In genomic region chr3:186303985-186304384, GRCh38 we compare ENCODE assay signal across 1 cellular context.
TF ChIP-seq lines count a peak whose summit lies in the region.

No MANE protein-coding gene starts in this region.

TF ChIP-seq in H1, 55 proteins besides CTCF, POLR2A, EP300 and RAD21 (continued from another document):
- TF ChIP-seq E2F6 (IDR thresholded peaks at IDR 0.05) (no peak), CHD2 (IDR thresholded peaks at IDR 0.05; ENCODE audit: low read length) (no peak), BRCA1 (IDR thresholded peaks at IDR 0.05; ENCODE audit: low read depth, low read length) (no peak), CTBP2 (IDR thresholded peaks at IDR 0.05; ENCODE audit: borderline replicate concordance, insufficient read depth, insufficient read length, low read length) (no peak), BACH1 (IDR thresholded peaks at IDR 0.05; ENCODE audit: low read length) (no peak), TEAD4 (IDR thresholded peaks at IDR 0.05; ENCODE audit: low read depth, low read length) (peak; percentile 30; the same call in 1 of the 2 replicates), ASH2L (IDR thresholded peaks at IDR 0.05; ENCODE audit: low read length) (peak; percentile 33), KDM4A (IDR thresholded peaks at IDR 0.05; ENCODE audit: low read depth, low read length, severe bottlenecking) (peak; percentile 28)
